In genomic region chr10:125866421-125867029, GRCh38 we compare ENCODE assay signal across 1 cellular context.
TF ChIP-seq lines count a peak whose summit lies in the region.

No MANE protein-coding gene starts in this region.

TF ChIP-seq in HEK293, 187 proteins besides CTCF, POLR2A, EP300 and RAD21:
- TF ChIP-seq SCRT1 (tag by site-specific recombination; IDR thresholded peaks at IDR 0.05; ENCODE audit: borderline replicate concordance), result 0 out of 2 replicates have a peak, but pooled peaks have one; percentile 37
- TF ChIP-seq ZNF292 (tag by site-specific recombination; IDR thresholded peaks at IDR 0.05; ENCODE audit: borderline replicate concordance, low read depth), result no peak
- TF ChIP-seq SCRT2 (tag by site-specific recombination; IDR thresholded peaks at IDR 0.05), result peak; percentile 86
